6 cellular contexts compared by ENCODE assay signal in genomic region chr20:476561-477249, GRCh38. TPM values are rescaled to one million over a fixed set of nuclear protein-coding genes. Genes with fewer than 3 reads are reported as not detected.
DNase-seq lines count a peak whose midpoint lies in the region; ATAC-seq and TF ChIP-seq lines count a peak whose summit lies in the region.
"Not testable (repeated sequence)": the region's sequence is repeated elsewhere in the genome, so short reads cannot be mapped to it uniquely, and the experiment has no call there.

No MANE protein-coding gene starts in this region.

- H3K4me3 Mint-ChIP-seq in activated T-cell treated with anti-CD3 and anti-CD28 coated beads, Interleukin-2, amount 50 U/mL, for 24 hours = not testable (repeated sequence)

- H3K27me3 Mint-ChIP-seq in activated T-cell treated with anti-CD3 and anti-CD28 coated beads, Interleukin-2, amount 50 U/mL, for 24 hours = not testable (repeated sequence)

- H3K27ac ChIP-seq in A673 (ENCODE audit: low read depth, low read length, poor library complexity, severe bottlenecking) (peak overlapping the region; percentile 48), epithelial cell of prostate (peak overlapping the region; percentile 32)
- H3K27ac ChIP-seq in RWPE2 (ENCODE audit: poor library complexity, severe bottlenecking); mammary epithelial cell (ENCODE audit: insufficient read depth, low read depth, low read length); mesenchymal stem cell (ENCODE audit: low read length, poor library complexity, severe bottlenecking): not testable (repeated sequence)

- H3K9me3 Mint-ChIP-seq in activated T-cell treated with anti-CD3 and anti-CD28 coated beads, Interleukin-2, amount 50 U/mL, for 24 hours = not testable (repeated sequence)

- H3K9ac ChIP-seq in mammary epithelial cell (ENCODE audit: insufficient read depth, low read length) = not testable (repeated sequence)
- peak overlapping the region; percentile 36 for H3K9ac ChIP-seq in mesenchymal stem cell (ENCODE audit: low read length)

- not testable (repeated sequence) for H4K20me1 ChIP-seq in mammary epithelial cell (ENCODE audit: insufficient read depth, low read length)

- not testable (repeated sequence) for H3K4me2 ChIP-seq in mammary epithelial cell (ENCODE audit: insufficient read depth, low read depth, low read length); mesenchymal stem cell (ENCODE audit: low read length, poor library complexity, severe bottlenecking)

- TF ChIP-seq CTCF in A673 (conservative IDR thresholded peaks at IDR 0.05; ENCODE audit: low read depth, low read length); RWPE2 (IDR thresholded peaks at IDR 0.05; ENCODE audit: poor library complexity, severe bottlenecking); mammary epithelial cell (conservative IDR thresholded peaks at IDR 0.05 in 1 of 2, IDR thresholded peaks at IDR 0.05 in 1 of 2; ENCODE audit: extremely low read depth in 1 of 2, insufficient read depth in 1 of 2, low read depth in 1 of 2, low read length in 2 of 2): not testable (repeated sequence)

- intact Hi-C loops in A673 (cut with micrococcal nuclease; ENCODE audit: unreplicated experiment) = not testable (repeated sequence)
- intact Hi-C loops in mammary epithelial cell (cut with micrococcal nuclease) = loop anchor here (5.0 kb wide), 1 partner anchor 239 kb away; no protein-coding TSS in a partner anchor

- peaks cover 42% of the 10 kb centered on the region for H3K36me3 ChIP-seq in A673 (ENCODE audit: insufficient read depth, low read length, poor library complexity, severe bottlenecking)
- peaks cover 41% of the 10 kb centered on the region for H3K36me3 ChIP-seq in RWPE2 (ENCODE audit: low read depth)
- H3K36me3 ChIP-seq in mammary epithelial cell (ENCODE audit: insufficient read depth, low read length) = not testable (repeated sequence)
- H3K36me3 ChIP-seq in mesenchymal stem cell (ENCODE audit: control insufficient read depth in 1 of 2, insufficient read depth in 2 of 2, low read depth in 1 of 2, low read length in 2 of 2) = peaks cover 27 to 32% of the 10 kb centered on the region in 2 experiments

- H3K36me3 Mint-ChIP-seq in activated T-cell treated with anti-CD3 and anti-CD28 coated beads, Interleukin-2, amount 50 U/mL, for 24 hours (ENCODE audit: low read depth) = peaks cover 69% of the 10 kb centered on the region

- H3K23ac ChIP-seq in mesenchymal stem cell (ENCODE audit: low read length in 2 of 2) = not testable (repeated sequence)

- CTCF ChIA-PET in A673 (lab: Charles Lee); mammary epithelial cell (lab: Charles Lee; ENCODE audit: low non-redundant PET): not testable (repeated sequence)

- POLR2A ChIA-PET in A673 (lab: Charles Lee; ENCODE audit: low non-redundant PET) = interaction anchor here (0.7 kb wide), 1 partner anchor 45 kb away, joined by 4 read pairs; no protein-coding TSS in a partner anchor

- peak overlapping the region; percentile 44 for H3K27ac Mint-ChIP-seq in activated T-cell treated with anti-CD3 and anti-CD28 coated beads, Interleukin-2, amount 50 U/mL, for 24 hours

- H2BK12ac ChIP-seq in mesenchymal stem cell (ENCODE audit: low read length in 2 of 2) = not testable (repeated sequence)

- not testable (repeated sequence) for DNase-seq in A673 (ENCODE audit: low spot score); RWPE2 (ENCODE audit: low spot score); activated T-cell treated with anti-CD3 and anti-CD28 coated beads, Interleukin-2, amount 50 U/mL, for 24 hours; epithelial cell of prostate (ENCODE audit: low read depth, low spot score); mesenchymal stem cell
- peak; percentile 48 for DNase-seq in mammary epithelial cell

- not testable (repeated sequence) for H3K18ac ChIP-seq in mesenchymal stem cell (ENCODE audit: low read depth in 1 of 2, low read length in 2 of 2)

- H3K14ac ChIP-seq in mesenchymal stem cell (ENCODE audit: low read length in 2 of 2) = not testable (repeated sequence)

- H3K4ac ChIP-seq in mesenchymal stem cell (ENCODE audit: low read depth in 1 of 2, low read length in 2 of 2) = not testable (repeated sequence)

- H2BK15ac ChIP-seq in mesenchymal stem cell (ENCODE audit: low read depth, poor library complexity, severe bottlenecking) = not testable (repeated sequence)

- 66% methylated on average over 2 of the region's 6 CpGs for WGBS in mammary epithelial cell (ENCODE audit: low coverage, missing lambda C conversion rate)
- WGBS in mesenchymal stem cell = 99% methylated on average over 6 of the region's 6 CpGs

- H4K8ac ChIP-seq in mesenchymal stem cell (ENCODE audit: low read length) = not testable (repeated sequence)

- peaks cover 23% of the 10 kb centered on the region for H3K4me1 Mint-ChIP-seq in activated T-cell treated with anti-CD3 and anti-CD28 coated beads, Interleukin-2, amount 50 U/mL, for 24 hours (ENCODE audit: low read depth)

- not testable (repeated sequence) for BruUV-seq in A673 (replicated peaks; lab: Mats Ljungman, UMichigan); mammary epithelial cell (replicated peaks; lab: Mats Ljungman, UMichigan)

- not testable (repeated sequence) for H2AFZ ChIP-seq in mammary epithelial cell (ENCODE audit: low read depth, low read length); mesenchymal stem cell (ENCODE audit: low read depth, low read length)

- not testable (repeated sequence) for H4K91ac ChIP-seq in mesenchymal stem cell (ENCODE audit: low read length)

- H2AK5ac ChIP-seq in mesenchymal stem cell (ENCODE audit: low read length, severe bottlenecking) = not testable (repeated sequence)

- not testable (repeated sequence) for H2BK5ac ChIP-seq in mesenchymal stem cell (ENCODE audit: low read depth, low read length, poor library complexity, severe bottlenecking)

- dilution Hi-C loops in mammary epithelial cell (cut with HindIII; ENCODE audit: low sequenced_read_pairs) = loop anchor here (5.0 kb wide), 2 partner anchors 44 to 114 kb away; no protein-coding TSS in a partner anchor

- H3K4me3 ChIP-seq in A673 (ENCODE audit: low read depth, low read length, poor library complexity, severe bottlenecking); RWPE2 (ENCODE audit: severe bottlenecking); mammary epithelial cell (replicated peaks in 1 of 3; ENCODE audit: insufficient read depth in 1 of 3, low read depth in 2 of 3, low read length in 3 of 3); mesenchymal stem cell (ENCODE audit: insufficient read depth in 1 of 2, low read depth in 1 of 2, low read length in 2 of 2): not testable (repeated sequence)

- H3K9me3 ChIP-seq in A673 (ENCODE audit: low read depth, low read length, poor library complexity, severe bottlenecking); RWPE2 (ENCODE audit: severe bottlenecking); mammary epithelial cell (replicated peaks; ENCODE audit: insufficient read depth, low read length); mesenchymal stem cell (ENCODE audit: control insufficient read depth, low read length): not testable (repeated sequence)

- peaks cover 18% of the 10 kb centered on the region for H3K79me1 ChIP-seq in mesenchymal stem cell (replicated peaks; ENCODE audit: low read length, poor library complexity, severe bottlenecking)

- peak; percentile 52; the same call in 2 of the 3 replicates for ATAC-seq in RWPE2 (ENCODE audit: low read depth)

- not testable (repeated sequence) for H2BK120ac ChIP-seq in mesenchymal stem cell (ENCODE audit: low read depth, low read length)

- not testable (repeated sequence) for H3K79me2 ChIP-seq in mammary epithelial cell (ENCODE audit: insufficient read depth, low read length)

- H3K4me1 ChIP-seq in A673 (ENCODE audit: insufficient read depth, low read length, poor library complexity, severe bottlenecking); RWPE2 (ENCODE audit: insufficient read depth, poor library complexity, severe bottlenecking); mammary epithelial cell (ENCODE audit: insufficient read depth, low read length); mesenchymal stem cell (ENCODE audit: control insufficient read depth, insufficient read depth, low read depth, low read length): not testable (repeated sequence)

- in situ Hi-C loops in mammary epithelial cell (cut with MboI; ENCODE audit: low sequenced_read_pairs in 2 of 2) = loop anchor here (10.0 kb wide), 1 partner anchor 122 kb away; no protein-coding TSS in a partner anchor

- H3K27me3 ChIP-seq in A673 (replicated peaks; ENCODE audit: insufficient read depth, low read depth, low read length, poor library complexity); RWPE2 (ENCODE audit: insufficient read depth, poor library complexity, severe bottlenecking); mammary epithelial cell (ENCODE audit: insufficient read depth, low read length); mesenchymal stem cell (ENCODE audit: control insufficient read depth in 1 of 2, insufficient read depth in 1 of 2, low read length in 2 of 2): not testable (repeated sequence)

RNA-seq across cellular contexts. Expression of gene TBC1D20, which starts 14.4 kb away (rescaled TPM):
- total RNA-seq in A673 (2021) = 31.8 and 34.3 TPM in 2 replicates
- total RNA-seq in mammary epithelial cell = 10 to 100 TPM; 36.5 to 43.2 TPM
- polyA plus RNA-seq in mammary epithelial cell = 31.9 TPM
- polyA minus RNA-seq in mammary epithelial cell = 36.3 TPM
- polyA plus RNA-seq in mesenchymal stem cell (2013, experiment 1 of 2) = 34.7 TPM
- 36.0 TPM for polyA plus RNA-seq in mesenchymal stem cell (2013, experiment 2 of 2)
